2 cellular contexts compared by ENCODE assay signal in the genomic region with DNA sequence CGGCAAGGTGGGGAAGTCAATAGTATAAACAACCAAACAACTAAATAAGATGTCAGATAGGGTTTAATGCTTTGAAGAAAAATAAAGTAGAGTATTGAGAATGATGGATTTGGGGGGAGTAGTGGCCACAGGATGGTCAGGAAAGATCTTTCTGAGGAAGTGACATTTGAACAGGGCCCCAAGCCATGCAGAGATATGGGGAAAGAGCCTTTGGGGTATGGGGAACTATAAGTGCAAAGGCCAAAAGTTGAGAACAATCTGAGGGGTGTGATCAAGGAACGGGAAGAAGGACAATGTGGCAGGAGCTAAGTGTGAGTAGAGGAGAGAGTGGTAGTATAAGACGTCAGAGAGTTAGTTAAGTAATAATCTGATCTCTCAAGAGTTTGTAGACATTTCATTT.
TF ChIP-seq lines count a peak whose summit lies in the region.

No MANE protein-coding gene starts in this region.

TF ChIP-seq in SK-N-SH, 30 proteins besides CTCF, POLR2A, EP300 and RAD21 (continued from another document):
- TF ChIP-seq SMC3 (IDR thresholded peaks at IDR 0.05; ENCODE audit: low read depth, low read length) (no peak), FOXJ3 (CRISPR knock-in tag; IDR thresholded peaks at IDR 0.05) (no peak), FOXM1 (IDR thresholded peaks at IDR 0.05; ENCODE audit: low read depth) (no peak), NRF1 (IDR thresholded peaks at IDR 0.05; ENCODE audit: low read depth, low read length) (no peak), NFIC (IDR thresholded peaks at IDR 0.05; ENCODE audit: borderline replicate concordance) (no peak), SIN3A (IDR thresholded peaks at IDR 0.05; ENCODE audit: borderline replicate concordance, low read depth, low read length) (no peak)
- TF ChIP-seq, protein P1, sequence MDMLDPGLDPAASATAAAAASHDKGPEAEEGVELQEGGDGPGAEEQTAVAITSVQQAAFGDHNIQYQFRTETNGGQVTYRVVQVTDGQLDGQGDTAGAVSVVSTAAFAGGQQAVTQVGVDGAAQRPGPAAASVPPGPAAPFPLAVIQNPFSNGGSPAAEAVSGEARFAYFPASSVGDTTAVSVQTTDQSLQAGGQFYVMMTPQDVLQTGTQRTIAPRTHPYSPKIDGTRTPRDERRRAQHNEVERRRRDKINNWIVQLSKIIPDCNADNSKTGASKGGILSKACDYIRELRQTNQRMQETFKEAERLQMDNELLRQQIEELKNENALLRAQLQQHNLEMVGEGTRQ (IDR thresholded peaks at IDR 0.05; ENCODE audit: borderline replicate concordance, low read depth, low read length), result no peak

TF ChIP-seq in SK-N-SH treated with all-trans-retinoic acid at 6 μM for 48 hours, 23 proteins besides CTCF, POLR2A, EP300 and RAD21 (continued from another document):
- TF ChIP-seq, protein P2, sequence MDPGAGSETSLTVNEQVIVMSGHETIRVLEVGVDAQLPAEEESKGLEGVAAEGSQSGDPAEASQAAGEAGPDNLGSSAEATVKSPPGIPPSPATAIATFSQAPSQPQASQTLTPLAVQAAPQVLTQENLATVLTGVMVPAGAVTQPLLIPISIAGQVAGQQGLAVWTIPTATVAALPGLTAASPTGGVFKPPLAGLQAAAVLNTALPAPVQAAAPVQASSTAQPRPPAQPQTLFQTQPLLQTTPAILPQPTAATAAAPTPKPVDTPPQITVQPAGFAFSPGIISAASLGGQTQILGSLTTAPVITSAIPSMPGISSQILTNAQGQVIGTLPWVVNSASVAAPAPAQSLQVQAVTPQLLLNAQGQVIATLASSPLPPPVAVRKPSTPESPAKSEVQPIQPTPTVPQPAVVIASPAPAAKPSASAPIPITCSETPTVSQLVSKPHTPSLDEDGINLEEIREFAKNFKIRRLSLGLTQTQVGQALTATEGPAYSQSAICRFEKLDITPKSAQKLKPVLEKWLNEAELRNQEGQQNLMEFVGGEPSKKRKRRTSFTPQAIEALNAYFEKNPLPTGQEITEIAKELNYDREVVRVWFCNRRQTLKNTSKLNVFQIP (CRISPR knock-in tag; IDR thresholded peaks at IDR 0.05; ENCODE audit: borderline replicate concordance, low read depth), result no peak
- TF ChIP-seq GLIS3 (CRISPR knock-in tag; IDR thresholded peaks at IDR 0.05), result no peak
- TF ChIP-seq ZNF70 (CRISPR knock-in tag; IDR thresholded peaks at IDR 0.05), result no peak
- no peak for TF ChIP-seq SNAI2 (CRISPR knock-in tag; IDR thresholded peaks at IDR 0.05)
- TF ChIP-seq, protein P3, sequence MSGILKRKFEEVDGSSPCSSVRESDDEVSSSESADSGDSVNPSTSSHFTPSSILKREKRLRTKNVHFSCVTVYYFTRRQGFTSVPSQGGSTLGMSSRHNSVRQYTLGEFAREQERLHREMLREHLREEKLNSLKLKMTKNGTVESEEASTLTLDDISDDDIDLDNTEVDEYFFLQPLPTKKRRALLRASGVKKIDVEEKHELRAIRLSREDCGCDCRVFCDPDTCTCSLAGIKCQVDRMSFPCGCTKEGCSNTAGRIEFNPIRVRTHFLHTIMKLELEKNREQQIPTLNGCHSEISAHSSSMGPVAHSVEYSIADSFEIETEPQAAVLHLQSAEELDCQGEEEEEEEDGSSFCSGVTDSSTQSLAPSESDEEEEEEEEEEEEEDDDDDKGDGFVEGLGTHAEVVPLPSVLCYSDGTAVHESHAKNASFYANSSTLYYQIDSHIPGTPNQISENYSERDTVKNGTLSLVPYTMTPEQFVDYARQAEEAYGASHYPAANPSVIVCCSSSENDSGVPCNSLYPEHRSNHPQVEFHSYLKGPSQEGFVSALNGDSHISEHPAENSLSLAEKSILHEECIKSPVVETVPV (CRISPR knock-in tag; IDR thresholded peaks at IDR 0.05), result no peak
- no peak for TF ChIP-seq BACH2 (CRISPR knock-in tag; IDR thresholded peaks at IDR 0.05; ENCODE audit: borderline replicate concordance)
- no peak for TF ChIP-seq OSR1 (CRISPR knock-in tag; IDR thresholded peaks at IDR 0.05)
- TF ChIP-seq, protein P4, sequence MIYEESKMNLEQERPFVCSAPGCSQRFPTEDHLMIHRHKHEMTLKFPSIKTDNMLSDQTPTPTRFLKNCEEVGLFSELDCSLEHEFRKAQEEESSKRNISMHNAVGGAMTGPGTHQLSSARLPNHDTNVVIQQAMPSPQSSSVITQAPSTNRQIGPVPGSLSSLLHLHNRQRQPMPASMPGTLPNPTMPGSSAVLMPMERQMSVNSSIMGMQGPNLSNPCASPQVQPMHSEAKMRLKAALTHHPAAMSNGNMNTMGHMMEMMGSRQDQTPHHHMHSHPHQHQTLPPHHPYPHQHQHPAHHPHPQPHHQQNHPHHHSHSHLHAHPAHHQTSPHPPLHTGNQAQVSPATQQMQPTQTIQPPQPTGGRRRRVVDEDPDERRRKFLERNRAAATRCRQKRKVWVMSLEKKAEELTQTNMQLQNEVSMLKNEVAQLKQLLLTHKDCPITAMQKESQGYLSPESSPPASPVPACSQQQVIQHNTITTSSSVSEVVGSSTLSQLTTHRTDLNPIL (CRISPR knock-in tag; IDR thresholded peaks at IDR 0.05; ENCODE audit: low read depth), result no peak
- TF ChIP-seq, protein P5, sequence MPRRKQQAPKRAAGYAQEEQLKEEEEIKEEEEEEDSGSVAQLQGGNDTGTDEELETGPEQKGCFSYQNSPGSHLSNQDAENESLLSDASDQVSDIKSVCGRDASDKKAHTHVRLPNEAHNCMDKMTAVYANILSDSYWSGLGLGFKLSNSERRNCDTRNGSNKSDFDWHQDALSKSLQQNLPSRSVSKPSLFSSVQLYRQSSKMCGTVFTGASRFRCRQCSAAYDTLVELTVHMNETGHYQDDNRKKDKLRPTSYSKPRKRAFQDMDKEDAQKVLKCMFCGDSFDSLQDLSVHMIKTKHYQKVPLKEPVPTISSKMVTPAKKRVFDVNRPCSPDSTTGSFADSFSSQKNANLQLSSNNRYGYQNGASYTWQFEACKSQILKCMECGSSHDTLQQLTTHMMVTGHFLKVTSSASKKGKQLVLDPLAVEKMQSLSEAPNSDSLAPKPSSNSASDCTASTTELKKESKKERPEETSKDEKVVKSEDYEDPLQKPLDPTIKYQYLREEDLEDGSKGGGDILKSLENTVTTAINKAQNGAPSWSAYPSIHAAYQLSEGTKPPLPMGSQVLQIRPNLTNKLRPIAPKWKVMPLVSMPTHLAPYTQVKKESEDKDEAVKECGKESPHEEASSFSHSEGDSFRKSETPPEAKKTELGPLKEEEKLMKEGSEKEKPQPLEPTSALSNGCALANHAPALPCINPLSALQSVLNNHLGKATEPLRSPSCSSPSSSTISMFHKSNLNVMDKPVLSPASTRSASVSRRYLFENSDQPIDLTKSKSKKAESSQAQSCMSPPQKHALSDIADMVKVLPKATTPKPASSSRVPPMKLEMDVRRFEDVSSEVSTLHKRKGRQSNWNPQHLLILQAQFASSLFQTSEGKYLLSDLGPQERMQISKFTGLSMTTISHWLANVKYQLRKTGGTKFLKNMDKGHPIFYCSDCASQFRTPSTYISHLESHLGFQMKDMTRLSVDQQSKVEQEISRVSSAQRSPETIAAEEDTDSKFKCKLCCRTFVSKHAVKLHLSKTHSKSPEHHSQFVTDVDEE (CRISPR knock-in tag; IDR thresholded peaks at IDR 0.05), result no peak
- TF ChIP-seq, protein P6, sequence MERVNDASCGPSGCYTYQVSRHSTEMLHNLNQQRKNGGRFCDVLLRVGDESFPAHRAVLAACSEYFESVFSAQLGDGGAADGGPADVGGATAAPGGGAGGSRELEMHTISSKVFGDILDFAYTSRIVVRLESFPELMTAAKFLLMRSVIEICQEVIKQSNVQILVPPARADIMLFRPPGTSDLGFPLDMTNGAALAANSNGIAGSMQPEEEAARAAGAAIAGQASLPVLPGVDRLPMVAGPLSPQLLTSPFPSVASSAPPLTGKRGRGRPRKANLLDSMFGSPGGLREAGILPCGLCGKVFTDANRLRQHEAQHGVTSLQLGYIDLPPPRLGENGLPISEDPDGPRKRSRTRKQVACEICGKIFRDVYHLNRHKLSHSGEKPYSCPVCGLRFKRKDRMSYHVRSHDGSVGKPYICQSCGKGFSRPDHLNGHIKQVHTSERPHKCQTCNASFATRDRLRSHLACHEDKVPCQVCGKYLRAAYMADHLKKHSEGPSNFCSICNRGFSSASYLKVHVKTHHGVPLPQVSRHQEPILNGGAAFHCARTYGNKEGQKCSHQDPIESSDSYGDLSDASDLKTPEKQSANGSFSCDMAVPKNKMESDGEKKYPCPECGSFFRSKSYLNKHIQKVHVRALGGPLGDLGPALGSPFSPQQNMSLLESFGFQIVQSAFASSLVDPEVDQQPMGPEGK (CRISPR knock-in tag; IDR thresholded peaks at IDR 0.05; ENCODE audit: borderline replicate concordance), result no peak
- TF ChIP-seq ISL1 (CRISPR knock-in tag; IDR thresholded peaks at IDR 0.05), result no peak
- TF ChIP-seq PPARA (CRISPR knock-in tag; IDR thresholded peaks at IDR 0.05; ENCODE audit: borderline replicate concordance), result no peak
- no peak for TF ChIP-seq ESRRG (CRISPR knock-in tag; IDR thresholded peaks at IDR 0.05)
